14 cellular contexts compared by ENCODE assay signal in the genomic region with DNA sequence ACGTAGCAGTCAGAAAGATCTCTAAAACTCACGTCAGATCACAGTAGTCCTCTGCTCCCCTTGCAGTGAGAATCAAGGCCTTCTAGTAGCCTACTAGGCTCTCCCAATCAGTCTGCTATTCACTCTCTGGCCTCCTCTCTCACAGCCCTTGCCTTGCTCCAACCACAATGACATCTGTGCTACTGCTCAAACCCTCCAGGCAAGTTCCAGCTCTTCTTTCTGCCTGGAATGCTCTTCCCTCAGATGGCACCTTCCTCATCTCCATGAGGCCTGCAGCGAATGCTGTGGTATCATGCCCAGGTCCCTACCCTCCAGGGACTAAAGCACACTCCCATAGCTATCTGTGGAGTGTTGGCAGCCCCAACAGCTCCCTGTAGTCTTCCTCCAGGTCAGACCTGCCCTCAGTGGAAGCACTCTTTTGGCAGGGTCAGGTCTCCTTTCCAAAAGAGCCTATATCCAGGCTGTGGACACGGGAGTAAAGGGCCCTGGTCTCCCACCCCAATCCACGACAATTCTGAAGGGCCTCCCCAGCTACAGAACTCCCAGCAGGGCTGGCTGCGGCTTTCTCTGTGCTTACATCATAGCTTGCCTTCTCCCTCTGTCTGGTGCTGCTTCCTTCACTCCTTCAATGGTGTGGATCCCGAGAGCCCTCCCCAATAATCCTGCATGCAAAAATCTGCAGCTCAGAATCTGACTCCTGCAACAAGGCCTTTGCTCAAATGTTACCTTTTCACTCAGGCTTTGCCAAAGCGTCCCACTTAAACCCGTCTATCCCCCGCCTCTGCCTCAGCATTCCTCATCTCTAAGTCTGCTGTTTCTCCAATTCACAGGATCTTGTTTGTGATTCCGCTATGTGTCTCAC. TPM values are rescaled to one million over a fixed set of nuclear protein-coding genes. Genes with fewer than 3 reads are reported as not detected.
A peak's percentile ranks its signal among the peaks of the same experiment; 100 is the strongest.
DNase-seq lines count a peak whose midpoint lies in the region; ATAC-seq and TF ChIP-seq lines count a peak whose summit lies in the region.
"Had no signal": no experiment of that assay in that cellular context is flagged by ENCODE, and none has a peak within 500 bp of the region (broad histone marks: within the 10 kb centered on the region; RNA-seq: fewer than 3 reads in every experiment).

No MANE protein-coding gene starts in this region.

- H3K4me3 ChIP-seq in GM23338, result no peak overlapping the region
- H3K4me3 ChIP-seq: hepatocyte, lung, prostate gland had no signal

- H3K4me1 Mint-ChIP-seq in CD14-positive monocyte, result peaks cover 53% of the 10 kb centered on the region
- peaks cover 32% of the 10 kb centered on the region for H3K4me1 Mint-ChIP-seq in GM23338
- H3K4me1 Mint-ChIP-seq in activated CD8-positive, alpha-beta T cell treated with anti-CD3 and anti-CD28 coated beads for 36 hours (ENCODE audit: low read depth), result peaks cover 74% of the 10 kb centered on the region

- H3K4me3 Mint-ChIP-seq in CD14-positive monocyte (no peak overlapping the region), GM23338 (peak overlapping the region; percentile 9; the same call in 1 of the 3 replicates)
- H3K4me3 Mint-ChIP-seq in activated CD8-positive, alpha-beta T cell treated with anti-CD3 and anti-CD28 coated beads for 36 hours, result no peak overlapping the region

- TF ChIP-seq CTCF in CD14-positive monocyte (IDR thresholded peaks at IDR 0.05), result no peak
- TF ChIP-seq CTCF in GM23338 (conservative IDR thresholded peaks at IDR 0.05; ENCODE audit: low read depth in 2 of 2), result no peak
- no peak for TF ChIP-seq CTCF in activated CD8-positive, alpha-beta T cell treated with anti-CD3 and anti-CD28 coated beads for 36 hours (IDR thresholded peaks at IDR 0.05)

- H3K27ac ChIP-seq in GM23338 (ENCODE audit: low read depth), result peak overlapping the region; percentile 67; the same call in 1 of the 2 replicates
- H3K27ac ChIP-seq: hepatocyte, prostate gland had no signal

- 0 out of 2 replicates have a peak overlapping the region, but pooled peaks have one; percentile 12 for H3K4me2 ChIP-seq in GM23338
- H3K4me2 ChIP-seq: hepatocyte had no signal

- peaks cover 100% of the 10 kb centered on the region for H3K79me2 ChIP-seq in GM23338 (replicated peaks; ENCODE audit: insufficient read depth)

- H2AFZ ChIP-seq in GM23338, result no peak overlapping the region
- H2AFZ ChIP-seq: hepatocyte had no signal

- H3K27ac Mint-ChIP-seq in CD14-positive monocyte (peak overlapping the region; percentile 21 to 74 (median 51)), GM23338 (peak overlapping the region; percentile 29)
- H3K27ac Mint-ChIP-seq in activated CD8-positive, alpha-beta T cell treated with anti-CD3 and anti-CD28 coated beads for 36 hours, result peak overlapping the region; percentile 78

- H3F3A ChIP-seq in GM23338 (replicated peaks; ENCODE audit: low read depth), result no peaks in the 10 kb centered on the region

- no peaks in the 10 kb centered on the region for H3K9me2 ChIP-seq in GM23338 (ENCODE audit: insufficient read depth)

- H3K4me1 ChIP-seq in GM23338 (ENCODE audit: insufficient read depth), result peaks cover 23% of the 10 kb centered on the region
- H3K4me1 ChIP-seq: prostate gland had no signal

- H3K27me3 Mint-ChIP-seq in CD14-positive monocyte (ENCODE audit: low read depth in 3 of 3) (no peaks in the 10 kb centered on the region), GM23338 (ENCODE audit: insufficient read depth, low read depth, poor library complexity) (no peaks in the 10 kb centered on the region)
- no peaks in the 10 kb centered on the region for H3K27me3 Mint-ChIP-seq in activated CD8-positive, alpha-beta T cell treated with anti-CD3 and anti-CD28 coated beads for 36 hours

- POLR2A ChIA-PET in activated CD8-positive, alpha-beta T cell treated with anti-CD3 and anti-CD28 coated beads for 36 hours (lab: Charles Lee), result interaction anchor here (1.7 to 4.6 kb wide), 2 partner anchors 10 to 21 kb away, joined by 5 to 51 read pairs; partner anchors contain the start of genes HIRA and MRPL40

- no peak for ATAC-seq in GM23338
- no peak for ATAC-seq in activated CD8-positive, alpha-beta T cell treated with anti-CD3 and anti-CD28 coated beads for 36 hours
- ATAC-seq: Panc1 had no signal

- no peak for DNase-seq in CD14-positive monocyte (ENCODE audit: low spot score)
- DNase-seq in GM23338 (ENCODE audit: low spot score), result peak; percentile 38
- DNase-seq in activated CD8-positive, alpha-beta T cell treated with anti-CD3 and anti-CD28 coated beads for 36 hours, result no peak
- peak; percentile 54 for DNase-seq in islet precursor cell
- DNase-seq in Kasumi-1 (lab: John Stamatoyannopoulos, UW), result no peak
- DNase-seq in stimulated activated CD4-positive, alpha-beta T cell treated with anti-CD3 and anti-CD28 coated beads, Interleukin-2, amount 100 ng/mL, for 24 hours, result no peak
- DNase-seq in stimulated activated CD4-positive, alpha-beta T cell treated with anti-CD3 and anti-CD28 coated beads, Interleukin-15, amount 100 ng/mL, for 24 hours, result no peak
- no peak for DNase-seq in HuH-7 (ENCODE audit: low spot score)
- DNase-seq: MV-4-11, NCI-H226 had no signal

- no peaks in the 10 kb centered on the region for H3K36me3 ChIP-seq in GM23338 (ENCODE audit: insufficient read depth)
- H3K36me3 ChIP-seq: prostate gland had no signal

- H3K36me3 Mint-ChIP-seq in CD14-positive monocyte (peaks cover 0 to 7% of the 10 kb centered on the region in 2 donors), GM23338 (ENCODE audit: low read depth) (peaks cover 9% of the 10 kb centered on the region; the same call in 2 of the 3 replicates)
- peaks cover 10% of the 10 kb centered on the region for H3K36me3 Mint-ChIP-seq in activated CD8-positive, alpha-beta T cell treated with anti-CD3 and anti-CD28 coated beads for 36 hours (ENCODE audit: low read depth)

- intact Hi-C loops in CD14-positive monocyte (cut with micrococcal nuclease), result no loop called here
- intact Hi-C loops in activated CD8-positive, alpha-beta T cell treated with anti-CD3 and anti-CD28 coated beads for 36 hours (cut with micrococcal nuclease), result no loop called here

- CTCF ChIA-PET in activated CD8-positive, alpha-beta T cell treated with anti-CD3 and anti-CD28 coated beads for 36 hours (lab: Charles Lee), result interaction anchor here (0.7 kb wide), 1 partner anchor 207 kb away, joined by 3 read pairs; no protein-coding TSS in a partner anchor

- H4K20me1 ChIP-seq in GM23338 (replicated peaks; ENCODE audit: insufficient read depth), result peaks cover 82% of the 10 kb centered on the region

- H3K9me3 Mint-ChIP-seq in CD14-positive monocyte (no peaks in the 10 kb centered on the region), GM23338 (no peaks in the 10 kb centered on the region; the same call in 2 of the 3 replicates)
- no peaks in the 10 kb centered on the region for H3K9me3 Mint-ChIP-seq in activated CD8-positive, alpha-beta T cell treated with anti-CD3 and anti-CD28 coated beads for 36 hours

- no peaks in the 10 kb centered on the region for H3K27me3 ChIP-seq in GM23338 (ENCODE audit: insufficient read depth)
- H3K27me3 ChIP-seq: hepatocyte had no signal

TF ChIP-seq in GM23338, 12 proteins besides CTCF, POLR2A, EP300 and RAD21 (continues in another document):
- TF ChIP-seq EZH2 (IDR thresholded peaks at IDR 0.05; ENCODE audit: low read depth, unreplicated experiment), result no peak
- no peak for TF ChIP-seq STAT1 (IDR thresholded peaks at IDR 0.05; ENCODE audit: unreplicated experiment)
- TF ChIP-seq CREB1 (CRISPR knock-in tag; IDR thresholded peaks at IDR 0.05; ENCODE audit: low read depth), result no peak
- TF ChIP-seq ETS1 (IDR thresholded peaks at IDR 0.05), result no peak
- no peak for TF ChIP-seq JUNB (IDR thresholded peaks at IDR 0.05; ENCODE audit: unreplicated experiment)
- no peak for TF ChIP-seq NANOG (IDR thresholded peaks at IDR 0.05; ENCODE audit: borderline replicate concordance)
- TF ChIP-seq POLR2AphosphoS5 (IDR thresholded peaks at IDR 0.05; ENCODE audit: low read depth), result no peak

RNA-seq across cellular contexts. Expression of gene HIRA, which starts 8.9 kb away (rescaled TPM):
- polyA plus RNA-seq in CD14-positive monocyte, result 1 to 10 TPM; 1.8 to 2.6 TPM
- total RNA-seq in GM23338 (2014; rRNA removed; shearing (Covaris generic)), result 55.5 and 58.3 TPM in 2 replicates
- polyA plus RNA-seq in GM23338 (2016; fragmentation: Nextera tagmentation; extraction: Ambion mirVana), result 9.4 and 10.0 TPM in 2 replicates
- total RNA-seq in activated CD8-positive, alpha-beta T cell treated with anti-CD3 and anti-CD28 coated beads for 36 hours, result 10 to 100 TPM; 29.7 to 30.5 TPM

RNA-seq across cellular contexts. Expression of gene MRPL40, which starts 9.7 kb away (rescaled TPM):
- polyA plus RNA-seq in CD14-positive monocyte (10 to 100 TPM; 48.4 to 61.4 TPM), GM23338 (2016; fragmentation: Nextera tagmentation; extraction: Ambion mirVana) (53.5 and 56.1 TPM in 2 replicates)
- total RNA-seq in GM23338 (2014; rRNA removed; shearing (Covaris generic)), result 15.2 and 15.5 TPM in 2 replicates
- total RNA-seq in activated CD8-positive, alpha-beta T cell treated with anti-CD3 and anti-CD28 coated beads for 36 hours, result 10 to 100 TPM; 39.8 to 40.9 TPM

RNA-seq across cellular contexts. Expression of gene C22orf39, which starts 24.8 kb away (rescaled TPM):
- polyA plus RNA-seq in CD14-positive monocyte (10 to 100 TPM; 38.4 to 40.3 TPM), GM23338 (2016; fragmentation: Nextera tagmentation; extraction: Ambion mirVana) (37.4 and 38.3 TPM in 2 replicates)
- total RNA-seq in GM23338 (2014; rRNA removed; shearing (Covaris generic)), result 24.5 and 40.2 TPM in 2 replicates
- 10 to 100 TPM; 26.9 to 29.8 TPM for total RNA-seq in activated CD8-positive, alpha-beta T cell treated with anti-CD3 and anti-CD28 coated beads for 36 hours

RNA-seq across cellular contexts. Expression of gene UFD1, which starts 56.3 kb away (rescaled TPM):
- polyA plus RNA-seq in CD14-positive monocyte (10 to 100 TPM; 68.5 to 82.5 TPM), GM23338 (2016; fragmentation: Nextera tagmentation; extraction: Ambion mirVana) (80.3 and 93.8 TPM in 2 replicates)
- 53.5 and 54.1 TPM in 2 replicates for total RNA-seq in GM23338 (2014; rRNA removed; shearing (Covaris generic))
- 10 to 100 TPM; 65.0 to 78.0 TPM for total RNA-seq in activated CD8-positive, alpha-beta T cell treated with anti-CD3 and anti-CD28 coated beads for 36 hours

RNA-seq across cellular contexts. Expression of gene CDC45, which starts 57.0 kb away (rescaled TPM):
- polyA plus RNA-seq in CD14-positive monocyte, result not detected
- 23.8 and 29.0 TPM in 2 replicates for total RNA-seq in GM23338 (2014; rRNA removed; shearing (Covaris generic))
- polyA plus RNA-seq in GM23338 (2016; fragmentation: Nextera tagmentation; extraction: Ambion mirVana), result 30.3 and 30.4 TPM in 2 replicates
- 100 to 1,000 TPM; 109 to 111 TPM for total RNA-seq in activated CD8-positive, alpha-beta T cell treated with anti-CD3 and anti-CD28 coated beads for 36 hours

Comparison
In these comparisons a context has a peak if more than half of its experiments do, and no peak if none do; other contexts are left out.
1. DNase-seq: peak in GM23338 (single experiment) and islet precursor cell (single experiment); none in CD14-positive monocyte (single experiment), activated CD8-positive, alpha-beta T cell treated with anti-CD3 and anti-CD28 coated beads for 36 hours (single experiment), Kasumi-1 (0 of 2), stimulated activated CD4-positive, alpha-beta T cell treated with anti-CD3 and anti-CD28 coated beads, Interleukin-2, amount 100 ng/mL, for 24 hours (0 of 2), stimulated activated CD4-positive, alpha-beta T cell treated with anti-CD3 and anti-CD28 coated beads, Interleukin-15, amount 100 ng/mL, for 24 hours (single experiment) and HuH-7 (single experiment).
2. Peak in every context shown above with its lines, with median percentiles within 50 percentile points of each other: H3K27ac Mint-ChIP-seq.